In the genomic region with DNA sequence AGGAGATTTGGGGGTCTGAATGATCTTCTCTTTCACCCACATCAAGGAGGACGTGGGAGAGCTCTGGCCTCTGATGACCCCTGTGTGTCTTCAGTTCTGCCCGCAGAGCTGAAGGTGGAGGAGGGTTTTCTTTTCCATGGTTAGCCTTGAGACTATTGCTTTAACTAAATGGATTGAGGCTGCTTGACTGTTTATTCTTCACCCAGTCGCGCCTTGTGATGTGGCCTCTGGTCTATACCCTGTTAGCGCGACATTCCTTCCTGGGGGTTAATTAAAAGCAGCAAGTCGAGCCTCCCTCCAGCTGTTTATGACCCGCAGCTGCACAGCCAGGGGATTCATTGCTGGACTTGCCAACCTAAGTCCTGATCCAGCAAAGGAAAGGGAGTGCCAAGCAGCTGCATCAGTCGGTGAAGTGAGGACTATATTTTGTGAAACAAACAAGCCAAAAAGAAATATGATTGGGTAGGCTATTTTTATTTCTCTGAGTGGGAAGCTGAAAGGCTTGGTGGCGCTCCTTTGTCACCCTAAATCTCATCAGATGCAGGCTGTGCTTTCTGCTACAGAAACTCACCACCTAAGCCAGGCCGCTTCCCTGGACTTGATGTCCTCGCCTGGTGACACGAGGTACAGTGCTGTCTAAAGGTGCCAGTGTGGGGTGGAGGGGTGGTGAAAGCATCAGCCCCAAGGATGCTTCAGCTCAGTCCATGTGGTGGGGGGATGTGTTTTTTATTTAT, we compare ENCODE assay signal across 8 cellular contexts. TPM values are rescaled to one million over a fixed set of nuclear protein-coding genes. Genes with fewer than 3 reads are reported as not detected.
DNase-seq lines count a peak whose midpoint lies in the region; ATAC-seq and TF ChIP-seq lines count a peak whose summit lies in the region.

No MANE protein-coding gene starts in this region.

- H3K4me3 ChIP-seq in SJCRH30: no peak overlapping the region
- H3K4me3 ChIP-seq in psoas muscle: peak overlapping the region; percentile 29
- H3K4me3 ChIP-seq in H7 (ENCODE audit: insufficient read depth, low read depth, low read length): no peak overlapping the region

- H3K4me1 ChIP-seq in SJCRH30 (peaks cover 28% of the 10 kb centered on the region), psoas muscle (peaks cover 50% of the 10 kb centered on the region)

- no peaks in the 10 kb centered on the region for H3K9me3 ChIP-seq in SJCRH30 (replicated peaks)
- H3K9me3 ChIP-seq in psoas muscle: no peaks in the 10 kb centered on the region

- H3K27me3 ChIP-seq in SJCRH30: no peaks in the 10 kb centered on the region
- H3K27me3 ChIP-seq in psoas muscle (ENCODE audit: insufficient read depth in 3 of 3, low read length in 2 of 3): no peaks in the 10 kb centered on the region
- H3K27me3 ChIP-seq in H7 (ENCODE audit: control insufficient read depth, insufficient read depth, low read length): no peaks in the 10 kb centered on the region

- no peak for TF ChIP-seq CTCF in psoas muscle (IDR thresholded peaks at IDR 0.05)

- peak; percentile 5 for DNase-seq in COLO668 (lab: John Stamatoyannopoulos, UW; ENCODE audit: unreplicated experiment)
- peak; percentile 69 to 77 for DNase-seq in SJCRH30
- DNase-seq in fibroblast of peridontal ligament (ENCODE audit: extremely low read depth): peak; percentile 70
- DNase-seq in psoas muscle: peak; percentile 45 to 83
- DNase-seq in H7: no peak
- DNase-seq in NCI-H1694 treated with DMSO at 0.1 percent for 48 hours (lab: John Stamatoyannopoulos, UW): no peak
- DNase-seq in posterior vena cava (ENCODE audit: low spot score): no peak

- H3K36me3 ChIP-seq in SJCRH30 (no peaks in the 10 kb centered on the region), psoas muscle (ENCODE audit: insufficient read depth in 1 of 2, low read depth in 1 of 2) (no peaks in the 10 kb centered on the region), H7 (replicated peaks; ENCODE audit: control insufficient read depth, insufficient read depth, low read length) (no peaks in the 10 kb centered on the region)

- intact Hi-C loops in psoas muscle (cut with DNase I) (loop anchor here in 1 of 2 donors (5.0 kb wide), 1 partner anchor 32 kb away; no protein-coding TSS in a partner anchor), posterior vena cava (cut with DNase I) (no loop called here)

- H3K27ac ChIP-seq in SJCRH30 (no peak overlapping the region), psoas muscle (peak overlapping the region; percentile 72)

- ATAC-seq in psoas muscle (peak; percentile 55 to 87 (median 75)), GM21526 (IDR thresholded peaks at IDR 0.05; ENCODE audit: low FRiP score, unreplicated experiment) (no peak)

- WGBS in psoas muscle, 3 donors: 8 to 15% (median 9%) methylated on average over 13 of the region's 13 CpGs

RNA-seq across cellular contexts. Expression of gene SEC14L1, which starts 11.0 kb away (rescaled TPM):
- 40.7 and 50.0 TPM in 2 replicates for total RNA-seq in SJCRH30 (2014; rRNA removed; shearing (Covaris generic))
- total RNA-seq in psoas muscle (10 to 100 TPM; 68.7 to 98.9 (median 73.0) TPM), posterior vena cava (10 to 100 TPM; 66.1 to 78.3 TPM)
- polyA plus RNA-seq in psoas muscle: 10 to 100 TPM; 38.6 to 84.2 (median 43.2) TPM
- total RNA-seq in H7 (2014; rRNA removed; shearing (Covaris generic)): 45.9 and 68.3 TPM in 2 replicates

Comparison
In these comparisons a context has a peak if more than half of its experiments do, and no peak if none do; other contexts are left out.
1. DNase-seq: peak in COLO668 (single experiment), SJCRH30 (2 of 2), fibroblast of peridontal ligament (single experiment) and psoas muscle (2 of 2); none in H7 (single experiment), NCI-H1694 treated with DMSO at 0.1 percent for 48 hours (single experiment) and posterior vena cava (single experiment).